In genomic region chr2:202494300-202494699, GRCh38 we compare ENCODE assay signal across 10 cellular contexts.
DNase-seq lines count a peak whose midpoint lies in the region; ATAC-seq lines count a peak whose summit lies in the region.
"Had no signal": no experiment of that assay in that cellular context is flagged by ENCODE, and none has a peak within 500 bp of the region (broad histone marks: within the 10 kb centered on the region; RNA-seq: fewer than 3 reads in every experiment).

No MANE protein-coding gene starts in this region.

- no peaks in the 10 kb centered on the region for H3K4me1 Mint-ChIP-seq in activated CD4-positive, alpha-beta T cell treated with anti-CD3 and anti-CD28 coated beads, Interleukin-2, amount 10 ng/mL, durations not matched to agents 24 days and 14 days
- H3K4me1 Mint-ChIP-seq in activated T-cell treated with anti-CD3 and anti-CD28 coated beads, Interleukin-2, amount 50 U/mL, for 24 hours (ENCODE audit: low read depth) = no peaks in the 10 kb centered on the region
- H3K4me1 Mint-ChIP-seq: activated naive CD8-positive, alpha-beta T cell treated with anti-CD3 and anti-CD28 coated beads, Interleukin-2, amount 50 U/mL, for 24 hours had no signal

- H3K36me3 Mint-ChIP-seq in activated CD4-positive, alpha-beta T cell treated with anti-CD3 and anti-CD28 coated beads, Interleukin-2, amount 10 ng/mL, durations not matched to agents 24 days and 14 days (ENCODE audit: low read depth) = no peaks in the 10 kb centered on the region
- H3K36me3 Mint-ChIP-seq in activated T-cell treated with anti-CD3 and anti-CD28 coated beads, Interleukin-2, amount 50 U/mL, for 24 hours (ENCODE audit: low read depth) = no peaks in the 10 kb centered on the region

- no peaks in the 10 kb centered on the region for H3K27me3 Mint-ChIP-seq in activated CD4-positive, alpha-beta T cell treated with anti-CD3 and anti-CD28 coated beads, Interleukin-2, amount 10 ng/mL, durations not matched to agents 24 days and 14 days
- H3K27me3 Mint-ChIP-seq in activated T-cell treated with anti-CD3 and anti-CD28 coated beads, Interleukin-2, amount 50 U/mL, for 24 hours = no peaks in the 10 kb centered on the region
- H3K27me3 Mint-ChIP-seq: activated naive CD8-positive, alpha-beta T cell treated with anti-CD3 and anti-CD28 coated beads, Interleukin-2, amount 50 U/mL, for 24 hours had no signal

- no peak overlapping the region for H3K27ac Mint-ChIP-seq in activated CD4-positive, alpha-beta T cell treated with anti-CD3 and anti-CD28 coated beads, Interleukin-2, amount 10 ng/mL, durations not matched to agents 24 days and 14 days
- no peak overlapping the region for H3K27ac Mint-ChIP-seq in activated T-cell treated with anti-CD3 and anti-CD28 coated beads, Interleukin-2, amount 50 U/mL, for 24 hours
- H3K27ac Mint-ChIP-seq: activated naive CD8-positive, alpha-beta T cell treated with anti-CD3 and anti-CD28 coated beads, Interleukin-2, amount 50 U/mL, for 24 hours had no signal

- DNase-seq in COLO668 (lab: John Stamatoyannopoulos, UW; ENCODE audit: unreplicated experiment) = peak; percentile 45
- DNase-seq in NCI-H146 treated with DMSO at 0.1 percent for 48 hours (lab: John Stamatoyannopoulos, UW; ENCODE audit: unreplicated experiment) = peak; percentile 2
- DNase-seq in dermis microvascular lymphatic vessel endothelial cell (ENCODE audit: low read depth in 2 of 2) = peak; percentile 48 to 97
- peak; percentile 5 for DNase-seq in middle frontal gyrus (ENCODE audit: extremely low spot score, low spot score)
- no peak for DNase-seq in activated CD4-positive, alpha-beta T cell treated with anti-CD3 and anti-CD28 coated beads, Interleukin-2, amount 10 ng/mL, durations not matched to agents 24 days and 14 days
- no peak for DNase-seq in activated T-cell treated with anti-CD3 and anti-CD28 coated beads, Interleukin-2, amount 50 U/mL, for 24 hours
- no peak for DNase-seq in T-helper 1 cell
- DNase-seq: activated naive CD8-positive, alpha-beta T cell treated with anti-CD3 and anti-CD28 coated beads, Interleukin-2, amount 50 U/mL, for 24 hours; stomach had no signal

- H3K4me3 Mint-ChIP-seq in activated CD4-positive, alpha-beta T cell treated with anti-CD3 and anti-CD28 coated beads, Interleukin-2, amount 10 ng/mL, durations not matched to agents 24 days and 14 days = no peak overlapping the region
- no peak overlapping the region for H3K4me3 Mint-ChIP-seq in activated T-cell treated with anti-CD3 and anti-CD28 coated beads, Interleukin-2, amount 50 U/mL, for 24 hours
- H3K4me3 Mint-ChIP-seq: activated naive CD8-positive, alpha-beta T cell treated with anti-CD3 and anti-CD28 coated beads, Interleukin-2, amount 50 U/mL, for 24 hours had no signal

- intact Hi-C loops in activated CD4-positive, alpha-beta T cell treated with anti-CD3 and anti-CD28 coated beads, Interleukin-2, amount 10 ng/mL, durations not matched to agents 24 days and 14 days (cut with micrococcal nuclease) = no loop called here

- no peaks in the 10 kb centered on the region for H3K9me3 Mint-ChIP-seq in activated CD4-positive, alpha-beta T cell treated with anti-CD3 and anti-CD28 coated beads, Interleukin-2, amount 10 ng/mL, durations not matched to agents 24 days and 14 days
- no peaks in the 10 kb centered on the region for H3K9me3 Mint-ChIP-seq in activated T-cell treated with anti-CD3 and anti-CD28 coated beads, Interleukin-2, amount 50 U/mL, for 24 hours
- H3K9me3 Mint-ChIP-seq: activated naive CD8-positive, alpha-beta T cell treated with anti-CD3 and anti-CD28 coated beads, Interleukin-2, amount 50 U/mL, for 24 hours had no signal

- ATAC-seq in HG03196 (IDR thresholded peaks at IDR 0.05; ENCODE audit: unreplicated experiment) = no peak
- ATAC-seq: activated naive CD8-positive, alpha-beta T cell treated with anti-CD3 and anti-CD28 coated beads, Interleukin-2, amount 50 U/mL, for 24 hours had no signal

Comparison
In these comparisons a context has a peak if more than half of its experiments do, and no peak if none do; other contexts are left out.
1. DNase-seq: peak in COLO668 (single experiment), NCI-H146 treated with DMSO at 0.1 percent for 48 hours (single experiment), dermis microvascular lymphatic vessel endothelial cell (2 of 2) and middle frontal gyrus (single experiment); none in activated CD4-positive, alpha-beta T cell treated with anti-CD3 and anti-CD28 coated beads, Interleukin-2, amount 10 ng/mL, durations not matched to agents 24 days and 14 days (single experiment), activated T-cell treated with anti-CD3 and anti-CD28 coated beads, Interleukin-2, amount 50 U/mL, for 24 hours (single experiment) and T-helper 1 cell (0 of 5).